Comparison of ENCODE assay signal across 2 cellular contexts in the genomic region with DNA sequence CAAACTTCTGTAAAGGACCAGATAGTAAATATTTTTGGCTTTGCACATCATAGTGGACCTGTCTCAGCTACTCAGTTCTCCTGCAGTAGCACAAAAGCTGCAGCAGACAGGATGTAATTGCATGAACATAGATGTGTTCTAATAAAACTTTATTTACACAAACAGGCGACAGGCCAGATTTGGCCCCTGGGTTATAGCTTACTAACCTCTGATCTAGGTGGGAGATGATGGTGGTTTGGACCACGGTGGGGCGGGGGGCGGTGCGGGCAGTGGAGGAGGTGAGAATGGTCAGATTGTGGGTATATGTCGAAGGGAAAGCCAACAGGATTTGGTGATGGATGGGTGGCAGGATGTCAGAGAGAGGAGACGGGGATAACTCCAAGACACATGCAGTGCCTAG.
TF ChIP-seq lines count a peak whose summit lies in the region.

No MANE protein-coding gene starts in this region.

TF ChIP-seq in HepG2, 621 proteins besides CTCF, POLR2A, EP300 and RAD21:
- no peak for TF ChIP-seq SIX1 (CRISPR knock-in tag; IDR thresholded peaks at IDR 0.05; ENCODE audit: borderline replicate concordance)
- peak; percentile 68 for TF ChIP-seq ZBTB40 (IDR thresholded peaks at IDR 0.05)
- TF ChIP-seq ZBTB40 (CRISPR knock-in tag; IDR thresholded peaks at IDR 0.05) = peak; percentile 97
- no peak for TF ChIP-seq CCAR2 (optimal IDR thresholded peaks at IDR 0.05; ENCODE audit: low read depth, low read length)
- no peak for TF ChIP-seq RBFOX2 (IDR thresholded peaks at IDR 0.05; ENCODE audit: low read depth, low read length)
TF ChIP-seq in HepG2: peak in this region for 1.

TF ChIP-seq in GM12878, 131 proteins besides CTCF, POLR2A, EP300 and RAD21 (continued from another document):
- TF ChIP-seq ZBTB33 (IDR thresholded peaks at IDR 0.05) (no peak), POLR2AphosphoS2 (IDR thresholded peaks at IDR 0.05; ENCODE audit: low read depth, low read length) (no peak), ZSCAN29 (IDR thresholded peaks at IDR 0.05) (no peak), ZBTB40 (IDR thresholded peaks at IDR 0.05; ENCODE audit: borderline replicate concordance) (peak; percentile 65; the same call in 1 of the 2 replicates), EZH2 (IDR thresholded peaks at IDR 0.05; ENCODE audit: borderline replicate concordance, control insufficient read depth, low read depth, low read length) (no peak), SREBF2 (IDR thresholded peaks at IDR 0.05; ENCODE audit: low read length) (no peak)
